Comparison of ENCODE assay signal across 17 cellular contexts in genomic region chr9:74846771-74847170, GRCh38. TPM values are rescaled to one million over a fixed set of nuclear protein-coding genes. Genes with fewer than 3 reads are reported as not detected.
"Had no signal": no experiment of that assay in that cellular context is flagged by ENCODE, and none has a peak within 500 bp of the region (broad histone marks: within the 10 kb centered on the region; RNA-seq: fewer than 3 reads in every experiment).

No MANE protein-coding gene starts in this region.

- H3K27ac Mint-ChIP-seq: activated CD8-positive, alpha-beta memory T cell treated with anti-CD3 and anti-CD28 coated beads, Interleukin-2, amount 10 ng/mL, durations not matched to agents 7 days and 5 days; activated naive CD8-positive, alpha-beta T cell; activated T-cell treated with anti-CD3 and anti-CD28 coated beads, Interleukin-2, amount 50 U/mL, for 24 hours; nephron progenitor cell had no signal

- H3K36me3 Mint-ChIP-seq: activated CD8-positive, alpha-beta memory T cell treated with anti-CD3 and anti-CD28 coated beads, Interleukin-2, amount 10 ng/mL, durations not matched to agents 7 days and 5 days; activated naive CD8-positive, alpha-beta T cell had no signal

- H3K4me3 Mint-ChIP-seq: activated CD8-positive, alpha-beta memory T cell treated with anti-CD3 and anti-CD28 coated beads, Interleukin-2, amount 10 ng/mL, durations not matched to agents 7 days and 5 days; activated naive CD8-positive, alpha-beta T cell; activated T-cell treated with anti-CD3 and anti-CD28 coated beads, Interleukin-2, amount 50 U/mL, for 24 hours; nephron progenitor cell had no signal

- DNase-seq: activated CD4-positive, alpha-beta T cell treated with anti-CD3 and anti-CD28 coated beads for 1 hour; activated CD4-positive, alpha-beta T cell treated with anti-CD3 and anti-CD28 coated beads, Interleukin-2, amount 50 U/mL, for 48 hours; activated CD8-positive, alpha-beta memory T cell treated with anti-CD3 and anti-CD28 coated beads, Interleukin-2, amount 10 ng/mL, durations not matched to agents 7 days and 5 days; activated effector memory CD4-positive, alpha-beta T cell treated with anti-CD3 and anti-CD28 coated beads, Interleukin-2, amount 50 U/mL, for 16 hours; activated T-cell treated with anti-CD3 and anti-CD28 coated beads, Interleukin-2, amount 50 U/mL, for 24 hours; anterior cingulate cortex; colonic mucosa; effector CD4-positive, alpha-beta T cell; nephron progenitor cell; psoas muscle; stimulated activated CD4-positive, alpha-beta T cell treated with anti-CD3 and anti-CD28 coated beads, Interleukin-2, amount 100 ng/mL, for 48 hours; stimulated activated CD8-positive, alpha-beta memory T cell treated with anti-CD3 and anti-CD28 coated beads, Interleukin-4, amount 100 ng/mL, for 48 hours; stimulated activated naive CD8-positive, alpha-beta T cell treated with anti-CD3 and anti-CD28 coated beads, Interleukin-15, Interleukin-2, amounts not matched to agents 100 U/mL and 50 U/mL, for 24 hours; upper lobe of left lung had no signal

- H3K4me3 ChIP-seq: colonic mucosa, hepatocyte, psoas muscle, suprapubic skin, upper lobe of left lung had no signal

- H3K9me3 Mint-ChIP-seq: activated T-cell treated with anti-CD3 and anti-CD28 coated beads, Interleukin-2, amount 50 U/mL, for 24 hours had no signal

- ATAC-seq: activated CD8-positive, alpha-beta memory T cell treated with anti-CD3 and anti-CD28 coated beads, Interleukin-2, amount 10 ng/mL, durations not matched to agents 7 days and 5 days; psoas muscle; stimulated activated naive CD8-positive, alpha-beta T cell treated with anti-CD3 and anti-CD28 coated beads, Interleukin-15, Interleukin-2, amounts not matched to agents 100 U/mL and 50 U/mL, for 24 hours had no signal

RNA-seq across cellular contexts. Expression of gene TRPM6, which starts 41.0 kb away (rescaled TPM):
- total RNA-seq: activated CD8-positive, alpha-beta memory T cell treated with anti-CD3 and anti-CD28 coated beads, Interleukin-2, amount 10 ng/mL, durations not matched to agents 7 days and 5 days had no signal
